In the genomic region with DNA sequence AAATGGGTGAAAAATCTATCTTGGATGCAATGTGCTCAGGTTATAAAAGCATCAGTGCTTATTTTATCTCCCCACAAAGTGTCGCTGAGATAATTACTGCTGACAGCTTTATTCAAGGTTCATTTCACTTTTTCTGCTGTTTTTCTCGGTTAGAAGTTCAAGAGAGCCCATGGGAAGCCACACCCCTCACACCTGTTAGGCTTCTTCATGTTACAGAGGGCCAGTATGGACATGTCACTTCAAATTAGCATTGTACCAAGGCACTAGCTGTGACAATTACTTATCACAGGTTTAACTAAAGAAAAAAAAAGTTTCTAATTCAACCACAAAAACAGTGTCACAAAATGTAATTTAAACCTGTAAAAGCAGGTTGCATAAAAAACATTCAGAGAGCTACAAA, we compare ENCODE assay signal across 13 cellular contexts.
A peak's percentile ranks its signal among the peaks of the same experiment; 100 is the strongest.
DNase-seq lines count a peak whose midpoint lies in the region; ATAC-seq and TF ChIP-seq lines count a peak whose summit lies in the region.
"Had no signal": no experiment of that assay in that cellular context is flagged by ENCODE, and none has a peak within 500 bp of the region (broad histone marks: within the 10 kb centered on the region; RNA-seq: fewer than 3 reads in every experiment).

No MANE protein-coding gene starts in this region.

- no peak overlapping the region for H3K4me3 ChIP-seq in sigmoid colon

- no peak for TF ChIP-seq POLR2A in sigmoid colon (IDR thresholded peaks at IDR 0.05)

- 53 to 63% methylated on average over 2 of the region's 2 CpGs for WGBS in sigmoid colon, 2 donors

- intact Hi-C loops in sigmoid colon (cut with DNase I): no loop called here

- peak; percentile 54 for ATAC-seq in GM21423 (IDR thresholded peaks at IDR 0.05; ENCODE audit: unreplicated experiment)

- H3K27ac ChIP-seq in sigmoid colon: no peak overlapping the region

- no peaks in the 10 kb centered on the region for H3K9me3 ChIP-seq in sigmoid colon

- H3K4me1 ChIP-seq in sigmoid colon: no peaks in the 10 kb centered on the region

- H3K27me3 ChIP-seq in sigmoid colon: no peaks in the 10 kb centered on the region

- no peak for TF ChIP-seq CTCF in sigmoid colon (IDR thresholded peaks at IDR 0.05)

- peak; percentile 59 for DNase-seq in DMS79 treated with DMSO at 0.1 percent for 48 hours (lab: John Stamatoyannopoulos, UW)
- peak; percentile 83 for DNase-seq in NCI-H128 (lab: John Stamatoyannopoulos, UW; ENCODE audit: unreplicated experiment)
- DNase-seq in RPMI8226: peak; percentile 48
- DNase-seq in nucleus accumbens (lab: John Stamatoyannopoulos, UW): no peak
- DNase-seq in A172 (ENCODE audit: low spot score): no peak
- no peak for DNase-seq in NCI-H82 treated with DMSO at 0.1 percent for 48 hours (lab: John Stamatoyannopoulos, UW; ENCODE audit: unreplicated experiment)
- no peak for DNase-seq in sigmoid colon
- DNase-seq: activated CD4-positive, alpha-beta T cell treated with anti-CD3 and anti-CD28 coated beads, Interleukin-2, amount 50 U/mL, for 4 hours; AML-193; kidney glomerular epithelial cell; posterior cingulate gyrus; Right ventricle myocardium superior had no signal

- H3K36me3 ChIP-seq in sigmoid colon: no peaks in the 10 kb centered on the region

- no peak for TF ChIP-seq EP300 in sigmoid colon (IDR thresholded peaks at IDR 0.05)

Comparison
In these comparisons a context has a peak if more than half of its experiments do, and no peak if none do; other contexts are left out.
1. DNase-seq: peak in DMS79 treated with DMSO at 0.1 percent for 48 hours (single experiment), NCI-H128 (single experiment) and RPMI8226 (single experiment); none in nucleus accumbens (0 of 56), A172 (single experiment), NCI-H82 treated with DMSO at 0.1 percent for 48 hours (single experiment) and sigmoid colon (single experiment).